In genomic region chr9:101486693-101487442, GRCh38 we compare ENCODE assay signal across 1 cellular context.
TF ChIP-seq lines count a peak whose summit lies in the region.

No MANE protein-coding gene starts in this region.

TF ChIP-seq in WTC11, 78 proteins besides CTCF, POLR2A, EP300 and RAD21 (continued from another document):
- TF ChIP-seq ZNF317 (CRISPR knock-in tag; IDR thresholded peaks at IDR 0.05; ENCODE audit: borderline replicate concordance, low read depth) = no peak
- TF ChIP-seq GRHL2 (CRISPR knock-in tag; IDR thresholded peaks at IDR 0.05; ENCODE audit: insufficient replicate concordance, severe bottlenecking) = no peak
- TF ChIP-seq SMAD4 (CRISPR knock-in tag; IDR thresholded peaks at IDR 0.05) = no peak
- no peak for TF ChIP-seq SOX15 (CRISPR knock-in tag; IDR thresholded peaks at IDR 0.05)
- TF ChIP-seq RELA (CRISPR knock-in tag; IDR thresholded peaks at IDR 0.05; ENCODE audit: borderline replicate concordance) = peak; percentile 72; the same call in 1 of the 2 replicates
- no peak for TF ChIP-seq FOXJ3 (CRISPR knock-in tag; IDR thresholded peaks at IDR 0.05; ENCODE audit: borderline replicate concordance)
- TF ChIP-seq CREB1 (CRISPR knock-in tag; IDR thresholded peaks at IDR 0.05) = peak; percentile 88; the same call in 1 of the 2 replicates
- TF ChIP-seq E2F1 (CRISPR knock-in tag; IDR thresholded peaks at IDR 0.05) = peak; percentile 90
- no peak; the same call in 1 of the 2 replicates for TF ChIP-seq KAT7 (CRISPR knock-in tag; IDR thresholded peaks at IDR 0.05; ENCODE audit: borderline replicate concordance)
- TF ChIP-seq PRRX2 (CRISPR knock-in tag; IDR thresholded peaks at IDR 0.05) = no peak
- TF ChIP-seq OVOL2 (CRISPR knock-in tag; IDR thresholded peaks at IDR 0.05; ENCODE audit: borderline replicate concordance) = no peak
- TF ChIP-seq AFF4 (CRISPR knock-in tag; IDR thresholded peaks at IDR 0.05; ENCODE audit: borderline replicate concordance) = peak; percentile 95
- TF ChIP-seq ELF4 (CRISPR knock-in tag; IDR thresholded peaks at IDR 0.05; ENCODE audit: low read depth) = 0 out of 2 replicates have a peak, but pooled peaks have one; percentile 28
- no peak for TF ChIP-seq GABPB1 (CRISPR knock-in tag; IDR thresholded peaks at IDR 0.05)
- TF ChIP-seq ZSCAN18 (CRISPR knock-in tag; IDR thresholded peaks at IDR 0.05) = no peak
- TF ChIP-seq HMGA2 (CRISPR knock-in tag; IDR thresholded peaks at IDR 0.05) = no peak
- peak; percentile 99 for TF ChIP-seq HMGXB4 (CRISPR knock-in tag; IDR thresholded peaks at IDR 0.05)
- TF ChIP-seq IRF2 (CRISPR knock-in tag; IDR thresholded peaks at IDR 0.05; ENCODE audit: borderline replicate concordance, low read depth) = no peak
- TF ChIP-seq TEAD1 (CRISPR knock-in tag; IDR thresholded peaks at IDR 0.05) = peak; percentile 82; the same call in 1 of the 2 replicates
- peak; percentile 91; the same call in 1 of the 2 replicates for TF ChIP-seq NFE2L1 (CRISPR knock-in tag; IDR thresholded peaks at IDR 0.05)
- TF ChIP-seq ZNF425 (CRISPR knock-in tag; conservative IDR thresholded peaks at IDR 0.05) = no peak
- TF ChIP-seq ZNF232 (CRISPR knock-in tag; IDR thresholded peaks at IDR 0.05) = peak; percentile 89
- no peak for TF ChIP-seq MLX (CRISPR knock-in tag; IDR thresholded peaks at IDR 0.05)
- TF ChIP-seq PRDM15 (CRISPR knock-in tag; IDR thresholded peaks at IDR 0.05) = no peak
- TF ChIP-seq NFYB (CRISPR knock-in tag; conservative IDR thresholded peaks at IDR 0.05; ENCODE audit: low read depth) = no peak
- TF ChIP-seq ZNF263 (CRISPR knock-in tag; IDR thresholded peaks at IDR 0.05; ENCODE audit: low read depth) = no peak
- TF ChIP-seq ZNF138 (CRISPR knock-in tag; conservative IDR thresholded peaks at IDR 0.05) = no peak; the same call in 1 of the 2 replicates
- no peak; the same call in 1 of the 2 replicates for TF ChIP-seq ESRRA (CRISPR knock-in tag; IDR thresholded peaks at IDR 0.05; ENCODE audit: borderline replicate concordance)
